In the genomic region with DNA sequence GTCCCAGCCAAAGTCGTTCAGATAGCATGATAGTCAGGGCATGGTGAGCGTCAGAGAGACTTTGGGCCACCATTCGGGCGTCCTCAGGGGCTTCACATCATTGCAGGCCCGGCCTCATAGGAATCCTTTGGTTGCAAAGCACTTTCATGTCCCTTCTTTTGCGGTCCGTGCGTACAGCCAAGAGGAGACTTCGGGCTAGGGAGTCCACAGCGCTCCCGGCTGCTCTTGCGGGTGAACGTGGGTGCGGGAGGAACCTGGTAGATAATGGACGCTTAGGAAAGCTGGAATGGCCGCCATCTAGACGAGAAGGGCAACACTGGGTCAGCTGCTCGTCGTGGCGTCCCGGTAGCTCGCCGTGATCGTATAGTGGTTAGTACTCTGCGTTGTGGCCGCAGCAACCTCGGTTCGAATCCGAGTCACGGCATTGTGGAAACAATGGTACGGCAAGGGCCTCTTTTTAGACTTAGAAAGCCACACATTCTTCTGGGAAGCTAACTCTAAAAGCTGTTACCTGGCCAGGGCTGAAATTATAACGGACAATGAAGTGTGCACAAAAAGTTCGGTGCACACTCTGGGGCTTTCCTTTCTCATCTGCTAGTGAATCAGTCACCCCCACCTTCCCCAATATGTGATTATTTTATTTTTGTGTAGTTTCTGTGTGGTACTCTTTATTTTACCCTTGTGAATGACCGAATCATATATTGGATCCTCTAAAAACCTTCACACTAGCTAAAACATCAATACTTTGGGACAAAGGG, we compare ENCODE assay signal across 8 cellular contexts. TPM values are rescaled to one million over a fixed set of nuclear protein-coding genes. Genes with fewer than 3 reads are reported as not detected.
A peak's percentile ranks its signal among the peaks of the same experiment; 100 is the strongest.
DNase-seq lines count a peak whose midpoint lies in the region; ATAC-seq and TF ChIP-seq lines count a peak whose summit lies in the region.

No MANE protein-coding gene starts in this region.

- in situ Hi-C loops in GM13977 (cut with MboI; ENCODE audit: low pct_unique_long_range_greater_than_20kb, low sequenced_read_pairs, unreplicated experiment), result loop anchor here (25.0 kb wide), 1 partner anchor 186 kb away; the partner anchor contains the start of gene GATM

- H3K27me3 ChIP-seq in kidney epithelial cell (ENCODE audit: control insufficient read depth, insufficient read depth, low read length), result no peaks in the 10 kb centered on the region

- peak overlapping the region; percentile 46 for H3K4me3 ChIP-seq in kidney epithelial cell (ENCODE audit: low read depth, low read length)

- ATAC-seq in HG02759 (IDR thresholded peaks at IDR 0.05; ENCODE audit: unreplicated experiment), result peak; percentile 28

- TF ChIP-seq CTCF in kidney epithelial cell (IDR thresholded peaks at IDR 0.05; ENCODE audit: insufficient read depth, low read length, poor library complexity, severe bottlenecking), result no peak
- no peak for TF ChIP-seq CTCF in GM13977 (IDR thresholded peaks at IDR 0.05; ENCODE audit: extremely low read depth, insufficient read depth, missing control alignments)

- H3K36me3 ChIP-seq in kidney epithelial cell (ENCODE audit: control insufficient read depth, insufficient read depth, low read length), result no peaks in the 10 kb centered on the region

- peak; percentile 39 for DNase-seq in DMS153 (lab: John Stamatoyannopoulos, UW)
- peak; percentile 77 for DNase-seq in NCI-H2227 (lab: John Stamatoyannopoulos, UW; ENCODE audit: unreplicated experiment)
- DNase-seq in activated CD4-positive, CD25-positive, alpha-beta regulatory T cell (lab: John Stamatoyannopoulos, UW), result peak; percentile 39 to 73 (median 52)
- peak; percentile 70 for DNase-seq in central memory CD4-positive, alpha-beta T cell
- DNase-seq in kidney epithelial cell (ENCODE audit: low read depth), result no peak
- DNase-seq in stimulated activated CD4-positive, alpha-beta T cell treated with anti-CD3 and anti-CD28 coated beads, Interleukin-15, amount 100 ng/mL, for 1 hour (ENCODE audit: low read depth in 1 of 2, low spot score in 1 of 2), result peak; percentile 46 to 76
- DNase-seq in GM13977 (ENCODE audit: low spot score), result no peak

RNA-seq across cellular contexts. Expression of gene SHF, which starts 13.2 kb away (rescaled TPM):
- total RNA-seq in kidney epithelial cell, result 0.89 and 1.6 TPM in 2 replicates

RNA-seq across cellular contexts. Expression of gene SLC28A2, which starts 51.1 kb away (rescaled TPM):
- not detected in 2 replicates for total RNA-seq in kidney epithelial cell

Comparison
In these comparisons a context has a peak if more than half of its experiments do, and no peak if none do; other contexts are left out.
1. DNase-seq: peak in DMS153 (single experiment), NCI-H2227 (single experiment), activated CD4-positive, CD25-positive, alpha-beta regulatory T cell (4 of 4), central memory CD4-positive, alpha-beta T cell (single experiment) and stimulated activated CD4-positive, alpha-beta T cell treated with anti-CD3 and anti-CD28 coated beads, Interleukin-15, amount 100 ng/mL, for 1 hour (2 of 2); none in kidney epithelial cell (single experiment) and GM13977 (single experiment).